ENCODE assay signal across 1 cellular context in genomic region chr12:17459214-17459613, GRCh38.
TF ChIP-seq lines count a peak whose summit lies in the region.

No MANE protein-coding gene starts in this region.

TF ChIP-seq in HepG2, 621 proteins besides CTCF, POLR2A, EP300 and RAD21:
- no peak for TF ChIP-seq ZBTB40 (IDR thresholded peaks at IDR 0.05)
- TF ChIP-seq ZBTB40 (CRISPR knock-in tag; IDR thresholded peaks at IDR 0.05) = no peak
- TF ChIP-seq ZNF841 (CRISPR knock-in tag; IDR thresholded peaks at IDR 0.05; ENCODE audit: borderline replicate concordance) = no peak
- TF ChIP-seq ZNF138 (CRISPR knock-in tag; IDR thresholded peaks at IDR 0.05; ENCODE audit: low read depth) = no peak
- peak; percentile 14; the same call in 1 of the 2 replicates for TF ChIP-seq NFE2L2 (IDR thresholded peaks at IDR 0.05; ENCODE audit: low read length)
- no peak for TF ChIP-seq PRDM15 (CRISPR knock-in tag; IDR thresholded peaks at IDR 0.05)
TF ChIP-seq in HepG2: peak in this region for 1.
